9 cellular contexts compared by ENCODE assay signal in genomic region chr5:33379757-33380156, GRCh38.
DNase-seq lines count a peak whose midpoint lies in the region; FAIRE-seq and TF ChIP-seq lines count a peak whose summit lies in the region.
"Had no signal": no experiment of that assay in that cellular context is flagged by ENCODE, and none has a peak within 500 bp of the region (broad histone marks: within the 10 kb centered on the region; RNA-seq: fewer than 3 reads in every experiment).

No MANE protein-coding gene starts in this region.

- H3K27ac ChIP-seq in C4-2B (no peak overlapping the region), HEK293 (ENCODE audit: extremely low read depth, low read depth, low read length) (no peak overlapping the region), small intestine (ENCODE audit: low read depth in 1 of 2, low read length in 1 of 2) (no peak overlapping the region)

- POLR2A ChIA-PET in HEK293 (lab: Yijun Ruan, JAX) = no interaction called here

- no peaks in the 10 kb centered on the region for H3K36me3 ChIP-seq in HEK293 (ENCODE audit: control insufficient read depth in 2 of 2, insufficient read depth in 1 of 2, low read length in 2 of 2)
- H3K36me3 ChIP-seq in small intestine (ENCODE audit: control insufficient read depth in 2 of 2, insufficient read depth in 2 of 2, low read length in 2 of 2) = no peaks in the 10 kb centered on the region

- FAIRE-seq in small intestine (lab: Jason Lieb, UNC) = no peak
- FAIRE-seq: TTC549 had no signal

- H3K27me3 ChIP-seq in small intestine (ENCODE audit: control insufficient read depth in 2 of 2, insufficient read depth in 2 of 2, low read length in 2 of 2) = no peaks in the 10 kb centered on the region

- TF ChIP-seq CTCF in C4-2B (conservative IDR thresholded peaks at IDR 0.05) (peak; percentile 51), HEK293 (tag by site-specific recombination; IDR thresholded peaks at IDR 0.05) (peak; percentile 74)

- peak; percentile 50 for DNase-seq in SKM-1 treated with dmso at 0.1 percent for 144 hours (lab: John Stamatoyannopoulos, UW; ENCODE audit: unreplicated experiment)
- DNase-seq in iPS-NIHi7 (ENCODE audit: extremely low spot score) = peak; percentile 78
- DNase-seq in putamen (ENCODE audit: low spot score) = no peak
- DNase-seq in small intestine = no peak
- no peak for DNase-seq in HT-29 (ENCODE audit: low spot score)
- no peak for DNase-seq in NCI-H1092 (lab: John Stamatoyannopoulos, UW)

- H3K4me3 ChIP-seq in HEK293 (ENCODE audit: low read depth, low read length) (no peak overlapping the region), small intestine (ENCODE audit: low read depth in 1 of 2, low read length in 2 of 2) (no peak overlapping the region)

- no peaks in the 10 kb centered on the region for H3K4me1 ChIP-seq in HEK293 (ENCODE audit: control insufficient read depth, insufficient read depth, low read length)
- no peaks in the 10 kb centered on the region for H3K4me1 ChIP-seq in small intestine (ENCODE audit: control insufficient read depth in 2 of 2, insufficient read depth in 1 of 2, low read depth in 1 of 2, low read length in 1 of 2)

- CTCF ChIA-PET in HEK293 (lab: Yijun Ruan, JAX) = interaction anchor here (0.6 to 1.8 kb wide), 10 partner anchors 9 to 672 kb away, joined by 3 to 6 read pairs (median 4); no protein-coding TSS in a partner anchor

- WGBS in small intestine, 3 donors = 70 to 72% (median 72%) methylated on average over 10 of the region's 10 CpGs

- H3K9me3 ChIP-seq in HEK293 (ENCODE audit: control insufficient read depth, insufficient read depth, low read depth, low read length) = no peaks in the 10 kb centered on the region
- H3K9me3 ChIP-seq in small intestine (ENCODE audit: control insufficient read depth, low read depth) = no peaks in the 10 kb centered on the region

TF ChIP-seq in HEK293, 187 proteins besides CTCF, POLR2A, EP300 and RAD21:
- TF ChIP-seq ZNF449 (tag by site-specific recombination; IDR thresholded peaks at IDR 0.05) (no peak), ZNF266 (tag by site-specific recombination; IDR thresholded peaks at IDR 0.05; ENCODE audit: low read depth) (no peak), GLI4 (tag by site-specific recombination; IDR thresholded peaks at IDR 0.05) (no peak), ZXDB (tag by site-specific recombination; IDR thresholded peaks at IDR 0.05) (no peak), ZBTB20 (tag by site-specific recombination; IDR thresholded peaks at IDR 0.05) (no peak), ZNF654 (tag by site-specific recombination; IDR thresholded peaks at IDR 0.05; ENCODE audit: low read depth) (peak; percentile 92), ZNF16 (tag by site-specific recombination; IDR thresholded peaks at IDR 0.05; ENCODE audit: low read depth) (no peak), ZNF324 (tag by site-specific recombination; IDR thresholded peaks at IDR 0.05) (no peak), OSR2 (tag by site-specific recombination; IDR thresholded peaks at IDR 0.05) (no peak), ZNF580 (tag by site-specific recombination; IDR thresholded peaks at IDR 0.05) (0 out of 2 replicates have a peak, but pooled peaks have one; percentile 54), ZNF560 (tag by site-specific recombination; IDR thresholded peaks at IDR 0.05; ENCODE audit: borderline replicate concordance) (no peak)

Comparison
In these comparisons a context has a peak if more than half of its experiments do, and no peak if none do; other contexts are left out.
1. DNase-seq: peak in SKM-1 treated with dmso at 0.1 percent for 144 hours (single experiment) and iPS-NIHi7 (single experiment); none in putamen (single experiment), small intestine (single experiment), HT-29 (single experiment) and NCI-H1092 (single experiment).